ENCODE assay signal across 12 cellular contexts in genomic region chr1:159122005-159122621, GRCh38. TPM values are rescaled to one million over a fixed set of nuclear protein-coding genes. Genes with fewer than 3 reads are reported as not detected.
DNase-seq lines count a peak whose midpoint lies in the region; ATAC-seq, FAIRE-seq and TF ChIP-seq lines count a peak whose summit lies in the region.
"Had no signal": no experiment of that assay in that cellular context is flagged by ENCODE, and none has a peak within 500 bp of the region (broad histone marks: within the 10 kb centered on the region; RNA-seq: fewer than 3 reads in every experiment).

No MANE protein-coding gene starts in this region.

- H3K27ac ChIP-seq in astrocyte (ENCODE audit: low read depth, low read length) (no peak overlapping the region), stomach (no peak overlapping the region), heart left ventricle (no peak overlapping the region)

- H3K27me3 Mint-ChIP-seq in astrocyte (ENCODE audit: low read depth, unreplicated experiment), result no peaks in the 10 kb centered on the region

- H3K4me3 ChIP-seq in astrocyte (ENCODE audit: insufficient read depth, low read depth, low read length) (no peak overlapping the region), stomach (no peak overlapping the region), heart left ventricle (no peak overlapping the region)

- TF ChIP-seq POLR2A in stomach (IDR thresholded peaks at IDR 0.05) (no peak), heart left ventricle (IDR thresholded peaks at IDR 0.05) (no peak)

- TF ChIP-seq CTCF in astrocyte (IDR thresholded peaks at IDR 0.05; ENCODE audit: insufficient read depth, low read depth, low read length) (no peak), stomach (IDR thresholded peaks at IDR 0.05) (no peak), heart left ventricle (IDR thresholded peaks at IDR 0.05) (no peak)

- no peaks in the 10 kb centered on the region for H3K79me2 ChIP-seq in astrocyte (ENCODE audit: insufficient read depth, low read length)

- no peaks in the 10 kb centered on the region for H3K4me1 ChIP-seq in astrocyte (ENCODE audit: insufficient read depth, low read length)
- H3K4me1 ChIP-seq in stomach, result no peaks in the 10 kb centered on the region
- no peaks in the 10 kb centered on the region for H3K4me1 ChIP-seq in heart left ventricle

- H3K9me3 ChIP-seq in astrocyte (ENCODE audit: insufficient read depth, low read depth, low read length), result no peaks in the 10 kb centered on the region
- no peaks in the 10 kb centered on the region for H3K9me3 ChIP-seq in stomach
- H3K9me3 ChIP-seq in heart left ventricle, result no peaks in the 10 kb centered on the region

- no peaks in the 10 kb centered on the region for H3K36me3 Mint-ChIP-seq in astrocyte (ENCODE audit: low read depth, unreplicated experiment)
- H3K36me3 Mint-ChIP-seq: CD4-positive, CD25-positive, alpha-beta regulatory T cell had no signal

- no peak overlapping the region for H3K4me2 ChIP-seq in astrocyte (ENCODE audit: low read length)

- H3K27me3 ChIP-seq in astrocyte (ENCODE audit: insufficient read depth, low read length) (no peaks in the 10 kb centered on the region), stomach (no peaks in the 10 kb centered on the region), heart left ventricle (peaks cover 0 to 11% (median 0%) of the 10 kb centered on the region in 9 donors)

- H3K36me3 ChIP-seq in astrocyte (ENCODE audit: insufficient read depth, low read length) (no peaks in the 10 kb centered on the region), stomach (no peaks in the 10 kb centered on the region), heart left ventricle (no peaks in the 10 kb centered on the region)

- intact Hi-C loops in stomach (cut with DNase I; ENCODE audit: low total_unique reads), result no loop called here
- intact Hi-C loops in heart left ventricle (cut with DNase I), result no loop called here

- H3K4me1 Mint-ChIP-seq in astrocyte (ENCODE audit: low read depth, unreplicated experiment), result peaks cover 9% of the 10 kb centered on the region
- H3K4me1 Mint-ChIP-seq: CD4-positive, CD25-positive, alpha-beta regulatory T cell; neural crest cell had no signal

- ATAC-seq in HG03045 (IDR thresholded peaks at IDR 0.05; ENCODE audit: unreplicated experiment) (peak; percentile 75), heart left ventricle (no peak)

- no peak overlapping the region for H3K4me3 Mint-ChIP-seq in astrocyte (ENCODE audit: unreplicated experiment)
- H3K4me3 Mint-ChIP-seq: CD4-positive, CD25-positive, alpha-beta regulatory T cell; neural crest cell had no signal

- FAIRE-seq in GM19239 (lab: Jason Lieb, UNC) (peak; percentile 39), astrocyte (lab: Jason Lieb, UNC) (no peak)
- FAIRE-seq: TTC549 had no signal

- 41 to 51% (median 48%) methylated on average over 2 of the region's 2 CpGs for WGBS in stomach, 5 donors
- 40 to 63% (median 51%) methylated on average over 2 of the region's 2 CpGs for WGBS in heart left ventricle, 4 donors

- H4K20me1 ChIP-seq in astrocyte (ENCODE audit: insufficient read depth, low read length), result no peaks in the 10 kb centered on the region

- H3K9ac ChIP-seq in astrocyte (ENCODE audit: low read length), result no peak overlapping the region

- DNase-seq in AG08396 (ENCODE audit: low spot score) (peak; percentile 12), GM19239 (ENCODE audit: insufficient read length, low spot score) (peak; percentile 3), astrocyte (ENCODE audit: low read depth) (peak; percentile 67), activated gamma-delta T cell treated with Interleukin-2 at 50 U/mL for 16 hours (no peak), stomach (no peak), LoVo (ENCODE audit: low spot score) (no peak), heart left ventricle (no peak)
- DNase-seq: CD4-positive, CD25-positive, alpha-beta regulatory T cell; effector CD4-positive, alpha-beta T cell had no signal

- H3K9me3 Mint-ChIP-seq in astrocyte (ENCODE audit: unreplicated experiment), result no peaks in the 10 kb centered on the region
- H3K9me3 Mint-ChIP-seq: neural crest cell had no signal

- TF ChIP-seq EP300 in stomach (IDR thresholded peaks at IDR 0.05), result no peak

- no peak overlapping the region for H3K27ac Mint-ChIP-seq in astrocyte (ENCODE audit: unreplicated experiment)
- H3K27ac Mint-ChIP-seq: CD4-positive, CD25-positive, alpha-beta regulatory T cell had no signal

- no peak overlapping the region for H2AFZ ChIP-seq in astrocyte (ENCODE audit: low read depth, low read length)

RNA-seq across cellular contexts. Expression of gene AIM2, which starts 45.5 kb away (rescaled TPM):
- 1.3 and 1.5 TPM in 2 replicates for total RNA-seq in astrocyte
- total RNA-seq in stomach, result 1 to 10 TPM in 2 of 5 donors, not detected in 3; 1.6 to 4.4 TPM
- polyA plus RNA-seq in stomach, result 1 to 10 TPM in 1 of 3 donors, under 1 TPM in 1, not detected in 1; 0.50 to 1.7 TPM
- total RNA-seq in heart left ventricle, result 1 to 10 TPM in 3 of 9 donors, under 1 TPM in 2, not detected in 4; 0.31 to 2.4 (median 2.1) TPM
- under 1 TPM; 0.04 to 0.38 TPM for polyA plus RNA-seq in heart left ventricle

RNA-seq across cellular contexts. Expression of gene CADM3, which starts 49.3 kb away (rescaled TPM):
- total RNA-seq in astrocyte (18.2 and 26.2 TPM in 2 replicates), stomach (10 to 100 TPM in 1 of 5 donors, 1 to 10 TPM in 4; 3.2 to 10.3 (median 7.8) TPM), heart left ventricle (10 to 100 TPM in 1 of 9 donors, 1 to 10 TPM in 7, under 1 TPM in 1; 0.93 to 14.3 (median 2.6) TPM)
- polyA plus RNA-seq in stomach (1 to 10 TPM; 1.8 to 4.1 (median 2.9) TPM), heart left ventricle (1 to 10 TPM; 1.7 to 2.1 TPM)
- total RNA-seq: CD4-positive, CD25-positive, alpha-beta regulatory T cell had no signal
- polyA plus RNA-seq: CD4-positive, CD25-positive, alpha-beta regulatory T cell had no signal

Comparison
In these comparisons a context has a peak if more than half of its experiments do, and no peak if none do; other contexts are left out.
1. DNase-seq: peak in AG08396 (single experiment), GM19239 (single experiment) and astrocyte (single experiment); none in activated gamma-delta T cell treated with Interleukin-2 at 50 U/mL for 16 hours (single experiment), stomach (single experiment), LoVo (single experiment) and heart left ventricle (0 of 5).